Comparison of ENCODE assay signal across 2 cellular contexts in genomic region chr10:101112799-101113594, GRCh38.
TF ChIP-seq lines count a peak whose summit lies in the region.

No MANE protein-coding gene starts in this region.

TF ChIP-seq in WTC11, 78 proteins besides CTCF, POLR2A, EP300 and RAD21:
- TF ChIP-seq ATF2 (CRISPR knock-in tag; IDR thresholded peaks at IDR 0.05; ENCODE audit: borderline replicate concordance, low read depth) (no peak), KAT7 (CRISPR knock-in tag; IDR thresholded peaks at IDR 0.05; ENCODE audit: borderline replicate concordance) (no peak), STAT6 (CRISPR knock-in tag; conservative IDR thresholded peaks at IDR 0.05; ENCODE audit: low read depth) (no peak), GABPB1 (CRISPR knock-in tag; IDR thresholded peaks at IDR 0.05) (peak; percentile 77), ZNF512 (CRISPR knock-in tag; IDR thresholded peaks at IDR 0.05; ENCODE audit: borderline replicate concordance) (no peak), IRF2 (CRISPR knock-in tag; IDR thresholded peaks at IDR 0.05; ENCODE audit: borderline replicate concordance, low read depth) (no peak), E2F1 (CRISPR knock-in tag; IDR thresholded peaks at IDR 0.05) (no peak), ZNF532 (CRISPR knock-in tag; IDR thresholded peaks at IDR 0.05; ENCODE audit: borderline replicate concordance) (no peak)

TF ChIP-seq in HepG2, 621 proteins besides CTCF, POLR2A, EP300 and RAD21 (continues in another document):
- TF ChIP-seq ZNF784 (CRISPR knock-in tag; IDR thresholded peaks at IDR 0.05; ENCODE audit: borderline replicate concordance) (no peak), BHLHE40 (IDR thresholded peaks at IDR 0.05; ENCODE audit: low read length) (peak; percentile 55; the same call in 1 of the 2 replicates), NR2C2 (CRISPR knock-in tag; IDR thresholded peaks at IDR 0.05; ENCODE audit: borderline replicate concordance) (peak; percentile 90), PAF1 (CRISPR knock-in tag; IDR thresholded peaks at IDR 0.05) (no peak), ZNF768 (CRISPR knock-in tag; IDR thresholded peaks at IDR 0.05) (no peak), BCL6 (CRISPR knock-in tag; IDR thresholded peaks at IDR 0.05) (peak; percentile 65), ZBED4 (CRISPR knock-in tag; IDR thresholded peaks at IDR 0.05; ENCODE audit: borderline replicate concordance) (peak; percentile 96), RXRB (CRISPR knock-in tag; IDR thresholded peaks at IDR 0.05; ENCODE audit: borderline replicate concordance) (peak; percentile 69), ZNF660 (CRISPR knock-in tag; IDR thresholded peaks at IDR 0.05; ENCODE audit: borderline replicate concordance, low read depth) (no peak), ZNF598 (CRISPR knock-in tag; IDR thresholded peaks at IDR 0.05; ENCODE audit: borderline replicate concordance) (peak; percentile 32; the same call in 1 of the 2 replicates), NCOR1 (IDR thresholded peaks at IDR 0.05; ENCODE audit: borderline replicate concordance, low read length) (peak; percentile 90), ARID5B (CRISPR knock-in tag; IDR thresholded peaks at IDR 0.05) (peak; percentile 82), TARDBP (CRISPR knock-in tag; IDR thresholded peaks at IDR 0.05) (peak; percentile 69; the same call in 1 of the 2 replicates), ZNF331 (CRISPR knock-in tag; IDR thresholded peaks at IDR 0.05) (peak; percentile 44), MTA1 (CRISPR knock-in tag; IDR thresholded peaks at IDR 0.05; ENCODE audit: borderline replicate concordance) (peak; percentile 62), HMG20A (CRISPR knock-in tag; IDR thresholded peaks at IDR 0.05; ENCODE audit: borderline replicate concordance) (peak; percentile 47; the same call in 1 of the 2 replicates), ZFX (CRISPR knock-in tag; IDR thresholded peaks at IDR 0.05; ENCODE audit: low read depth) (peak; percentile 74), FOXP1 (IDR thresholded peaks at IDR 0.05) (no peak), FOXP1 (CRISPR knock-in tag; IDR thresholded peaks at IDR 0.05) (peak; percentile 73), PITX1 (CRISPR knock-in tag; IDR thresholded peaks at IDR 0.05) (peak; percentile 51; the same call in 1 of the 2 replicates), ELK4 (CRISPR knock-in tag; IDR thresholded peaks at IDR 0.05; ENCODE audit: borderline replicate concordance) (no peak), ZNF704 (CRISPR knock-in tag; IDR thresholded peaks at IDR 0.05; ENCODE audit: borderline replicate concordance) (no peak), SOX6 (IDR thresholded peaks at IDR 0.05) (no peak), SOX6 (CRISPR knock-in tag; IDR thresholded peaks at IDR 0.05) (peak; percentile 77), ZNF292 (CRISPR knock-in tag; IDR thresholded peaks at IDR 0.05; ENCODE audit: borderline replicate concordance, low read depth) (peak; percentile 40; the same call in 1 of the 2 replicates), ZEB1 (IDR thresholded peaks at IDR 0.05; ENCODE audit: insufficient replicate concordance, low read depth) (peak; percentile 76), MAFG (CRISPR knock-in tag; IDR thresholded peaks at IDR 0.05) (no peak), ZNF552 (CRISPR knock-in tag; IDR thresholded peaks at IDR 0.05; ENCODE audit: borderline replicate concordance) (no peak), HNF4A (CRISPR knock-in tag; IDR thresholded peaks at IDR 0.05) (peak; percentile 89), TCF7 (IDR thresholded peaks at IDR 0.05; ENCODE audit: low read depth) (peak; percentile 96), THRA (CRISPR knock-in tag; IDR thresholded peaks at IDR 0.05; ENCODE audit: borderline replicate concordance) (peak; percentile 75; the same call in 1 of the 2 replicates), ZNF878 (CRISPR knock-in tag; IDR thresholded peaks at IDR 0.05) (0 out of 2 replicates have a peak, but pooled peaks have one; percentile 46), FOXP4 (CRISPR knock-in tag; IDR thresholded peaks at IDR 0.05) (peak; percentile 86), HDAC1 (CRISPR knock-in tag; IDR thresholded peaks at IDR 0.05) (peak; percentile 74), ZNF512B (CRISPR knock-in tag; IDR thresholded peaks at IDR 0.05; ENCODE audit: borderline replicate concordance) (peak; percentile 88; the same call in 1 of the 2 replicates), SMAD3 (CRISPR knock-in tag; IDR thresholded peaks at IDR 0.05) (peak; percentile 63; the same call in 1 of the 2 replicates), GATA4 (IDR thresholded peaks at IDR 0.05; ENCODE audit: borderline replicate concordance, low read depth) (0 out of 2 replicates have a peak, but pooled peaks have one; percentile 13), MYPOP (CRISPR knock-in tag; IDR thresholded peaks at IDR 0.05) (0 out of 2 replicates have a peak, but pooled peaks have one; percentile 7), EHMT2 (IDR thresholded peaks at IDR 0.05; ENCODE audit: borderline replicate concordance, low read depth, low read length) (peak; percentile 43; the same call in 1 of the 2 replicates), NR2F6 (IDR thresholded peaks at IDR 0.05) (peak; percentile 99), NR2F6 (CRISPR knock-in tag; IDR thresholded peaks at IDR 0.05) (peak; percentile 99)
